13 cellular contexts compared by ENCODE assay signal in genomic region chr20:14568701-14569100, GRCh38.
"Had no signal": no experiment of that assay in that cellular context is flagged by ENCODE, and none has a peak within 500 bp of the region (broad histone marks: within the 10 kb centered on the region; RNA-seq: fewer than 3 reads in every experiment).

No MANE protein-coding gene starts in this region.

- H3K27me3 Mint-ChIP-seq: activated CD8-positive, alpha-beta memory T cell treated with anti-CD3 and anti-CD28 coated beads, Interleukin-2, amount 10 ng/mL, durations not matched to agents 7 days and 5 days; activated naive CD8-positive, alpha-beta T cell treated with anti-CD3 and anti-CD28 coated beads, Interleukin-2, amount 10 ng/mL, durations not matched to agents 7 days and 5 days; activated T-cell treated with anti-CD3 and anti-CD28 coated beads, Interleukin-2, amount 50 U/mL, for 24 hours had no signal

- H3K9me3 ChIP-seq: thyroid gland had no signal

- H3K4me3 ChIP-seq: thyroid gland, vagina had no signal

- H3K4me1 ChIP-seq: thyroid gland, vagina had no signal

- H3K27ac Mint-ChIP-seq: activated CD8-positive, alpha-beta memory T cell treated with anti-CD3 and anti-CD28 coated beads, Interleukin-2, amount 10 ng/mL, durations not matched to agents 7 days and 5 days; activated naive CD8-positive, alpha-beta T cell treated with anti-CD3 and anti-CD28 coated beads, Interleukin-2, amount 10 ng/mL, durations not matched to agents 7 days and 5 days; activated T-cell treated with anti-CD3 and anti-CD28 coated beads, Interleukin-2, amount 50 U/mL, for 24 hours; nephron; stimulated activated effector memory CD8-positive, alpha-beta T cell treated with anti-CD3 and anti-CD28 coated beads, Interleukin-12 subunit alpha, Interleukin-12 subunit beta, amount 100 ng/mL, for 72 hours; T-helper 2 cell treated with Interferon-gamma antibody and Interleukin-4, amounts not matched to agents 5 μg/mL and 100 μg/mL, for 36 hours had no signal

- H3K4me1 Mint-ChIP-seq: activated CD8-positive, alpha-beta memory T cell treated with anti-CD3 and anti-CD28 coated beads, Interleukin-2, amount 10 ng/mL, durations not matched to agents 7 days and 5 days; activated naive CD8-positive, alpha-beta T cell treated with anti-CD3 and anti-CD28 coated beads, Interleukin-2, amount 10 ng/mL, durations not matched to agents 7 days and 5 days; stimulated activated effector memory CD8-positive, alpha-beta T cell treated with anti-CD3 and anti-CD28 coated beads, Interleukin-12 subunit alpha, Interleukin-12 subunit beta, amount 100 ng/mL, for 72 hours had no signal

- DNase-seq: activated CD4-positive, alpha-beta T cell treated with anti-CD3 and anti-CD28 coated beads, Interleukin-2, amount 50 U/mL, for 4 hours; activated CD8-positive, alpha-beta memory T cell treated with anti-CD3 and anti-CD28 coated beads, Interleukin-2, amount 10 ng/mL, durations not matched to agents 7 days and 5 days; activated gamma-delta T cell treated with Interleukin-2 at 50 U/mL for 16 hours; activated naive CD8-positive, alpha-beta T cell treated with anti-CD3 and anti-CD28 coated beads, Interleukin-2, amount 10 ng/mL, durations not matched to agents 7 days and 5 days; activated T-cell treated with anti-CD3 and anti-CD28 coated beads, Interleukin-2, amount 50 U/mL, for 24 hours; central memory CD4-positive, alpha-beta T cell; cortex of kidney; SW 1271; thyroid gland had no signal

- H3K36me3 Mint-ChIP-seq: activated CD8-positive, alpha-beta memory T cell treated with anti-CD3 and anti-CD28 coated beads, Interleukin-2, amount 10 ng/mL, durations not matched to agents 7 days and 5 days; activated naive CD8-positive, alpha-beta T cell treated with anti-CD3 and anti-CD28 coated beads, Interleukin-2, amount 10 ng/mL, durations not matched to agents 7 days and 5 days; stimulated activated effector memory CD8-positive, alpha-beta T cell treated with anti-CD3 and anti-CD28 coated beads, Interleukin-12 subunit alpha, Interleukin-12 subunit beta, amount 100 ng/mL, for 72 hours had no signal

- H3K4me3 Mint-ChIP-seq: activated CD8-positive, alpha-beta memory T cell treated with anti-CD3 and anti-CD28 coated beads, Interleukin-2, amount 10 ng/mL, durations not matched to agents 7 days and 5 days; activated naive CD8-positive, alpha-beta T cell treated with anti-CD3 and anti-CD28 coated beads, Interleukin-2, amount 10 ng/mL, durations not matched to agents 7 days and 5 days; activated T-cell treated with anti-CD3 and anti-CD28 coated beads, Interleukin-2, amount 50 U/mL, for 24 hours; nephron; stimulated activated effector memory CD8-positive, alpha-beta T cell treated with anti-CD3 and anti-CD28 coated beads, Interleukin-12 subunit alpha, Interleukin-12 subunit beta, amount 100 ng/mL, for 72 hours; T-helper 2 cell treated with Interferon-gamma antibody and Interleukin-4, amounts not matched to agents 5 μg/mL and 100 μg/mL, for 36 hours had no signal

- H3K27ac ChIP-seq: thyroid gland, vagina had no signal

- H3K27me3 ChIP-seq: thyroid gland, vagina had no signal

- H3K36me3 ChIP-seq: thyroid gland, vagina had no signal
